10 cellular contexts compared by ENCODE assay signal in the genomic region with DNA sequence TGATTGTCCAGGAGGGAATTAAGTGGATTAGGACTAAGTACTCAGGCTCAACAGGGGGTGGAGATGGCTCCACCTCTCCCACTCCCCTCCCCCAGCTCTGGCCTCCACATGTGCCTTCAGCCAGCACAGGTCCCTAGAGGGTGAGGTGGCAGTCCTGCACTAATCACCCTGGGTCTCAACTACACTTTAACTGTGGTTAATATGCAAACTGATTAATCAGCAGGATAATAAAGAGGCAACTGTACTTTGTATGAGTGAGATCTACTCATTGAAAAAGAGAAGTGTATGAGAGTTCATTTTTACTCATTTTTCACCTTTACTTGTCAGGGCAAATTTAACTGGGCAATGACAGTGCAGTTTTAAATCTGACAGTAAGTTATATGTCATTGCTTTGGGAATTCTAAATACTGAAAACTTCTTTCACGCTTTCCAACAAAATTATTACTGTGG.
A peak's percentile ranks its signal among the peaks of the same experiment; 100 is the strongest.
DNase-seq lines count a peak whose midpoint lies in the region; ATAC-seq and TF ChIP-seq lines count a peak whose summit lies in the region.
"Had no signal": no experiment of that assay in that cellular context is flagged by ENCODE, and none has a peak within 500 bp of the region (broad histone marks: within the 10 kb centered on the region; RNA-seq: fewer than 3 reads in every experiment).

No MANE protein-coding gene starts in this region.

- H3K27ac ChIP-seq in WERI-Rb-1 (no peak overlapping the region; the same call in 1 of the 2 replicates), parathyroid adenoma (peak overlapping the region; percentile 95)

- ATAC-seq in GM19324 (IDR thresholded peaks at IDR 0.05; ENCODE audit: low FRiP score, unreplicated experiment): peak; percentile 53
- ATAC-seq in HG03097 (IDR thresholded peaks at IDR 0.05; ENCODE audit: low FRiP score, unreplicated experiment): peak; percentile 64
- ATAC-seq in GM21528 (IDR thresholded peaks at IDR 0.05; ENCODE audit: low FRiP score, unreplicated experiment): no peak
- ATAC-seq: Panc1 had no signal

- H2AFZ ChIP-seq in parathyroid adenoma: no peak overlapping the region

- no peaks in the 10 kb centered on the region for H3K27me3 ChIP-seq in WERI-Rb-1 (ENCODE audit: insufficient read depth, low read depth, severe bottlenecking)
- no peaks in the 10 kb centered on the region for H3K27me3 ChIP-seq in parathyroid adenoma (ENCODE audit: control insufficient read depth, insufficient read depth, low read length)

- H3K4me3 ChIP-seq in WERI-Rb-1 (ENCODE audit: low read depth, low read length) (no peak overlapping the region), parathyroid adenoma (ENCODE audit: low read depth, low read length) (no peak overlapping the region)

- H3K36me3 ChIP-seq in WERI-Rb-1: no peaks in the 10 kb centered on the region
- no peaks in the 10 kb centered on the region for H3K36me3 ChIP-seq in parathyroid adenoma (ENCODE audit: control insufficient read depth, insufficient read depth, low read length)

- TF ChIP-seq CTCF in WERI-Rb-1 (IDR thresholded peaks at IDR 0.05; ENCODE audit: low read depth, low read length) (no peak), parathyroid adenoma (IDR thresholded peaks at IDR 0.05) (no peak)

- H3K4me2 ChIP-seq in parathyroid adenoma (ENCODE audit: low read length): no peak overlapping the region

- DNase-seq in WERI-Rb-1: peak; percentile 93
- DNase-seq in UCSD-AML1 (lab: John Stamatoyannopoulos, UW; ENCODE audit: unreplicated experiment): no peak
- no peak for DNase-seq in NOMO-1 (lab: John Stamatoyannopoulos, UW; ENCODE audit: unreplicated experiment in 2 of 2)
- no peak for DNase-seq in activated CD4-positive, alpha-beta T cell treated with anti-CD3 and anti-CD28 coated beads for 1 hour
- DNase-seq: anterior cingulate cortex had no signal

- H3K9ac ChIP-seq in parathyroid adenoma: no peak overlapping the region

- H3K4me1 ChIP-seq in parathyroid adenoma: peaks cover 66% of the 10 kb centered on the region

- H3K9me3 ChIP-seq in WERI-Rb-1 (ENCODE audit: severe bottlenecking) (no peaks in the 10 kb centered on the region), parathyroid adenoma (ENCODE audit: control insufficient read depth, low read length) (no peaks in the 10 kb centered on the region)

- peaks cover 39% of the 10 kb centered on the region for H3K79me2 ChIP-seq in parathyroid adenoma
